31 cellular contexts compared by ENCODE assay signal in genomic region chr2:120439067-120439368, GRCh38.
"Had no signal": no experiment of that assay in that cellular context is flagged by ENCODE, and none has a peak within 500 bp of the region (broad histone marks: within the 10 kb centered on the region; RNA-seq: fewer than 3 reads in every experiment).

No MANE protein-coding gene starts in this region.

- H3K27me3 ChIP-seq: ovary, right atrium auricular region, testis, thyroid gland had no signal

- DNase-seq: hypothalamus; immature natural killer cell; kidney; left colon; left lung; lower lobe of right lung; mammary epithelial cell; mesenchymal stem cell; mucosa of descending colon; naive thymus-derived CD4-positive, alpha-beta T cell; occipital lobe; ovary; stimulated activated CD4-positive, alpha-beta T cell treated with anti-CD3 and anti-CD28 coated beads, Interleukin-12 subunit alpha, Interleukin-12 subunit beta, amount 100 ng/mL, for 4 hours; stimulated activated CD4-positive, alpha-beta T cell treated with anti-CD3 and anti-CD28 coated beads, Interleukin-15, amount 100 ng/mL, for 24 hours; stimulated activated CD4-positive, alpha-beta T cell treated with anti-CD3 and anti-CD28 coated beads, Interleukin-2, amount 100 ng/mL, for 24 hours; stimulated activated CD4-positive, alpha-beta T cell treated with anti-CD3 and anti-CD28 coated beads, Interleukin-4, amount 100 ng/mL, for 1 hour; stimulated activated naive B cell treated with anti-CD40 and anti-IgM and Interleukin-4, amounts not matched to agents 10 μg/mL and 1 μg/mL and 100 μg/mL, for 72 hours; stimulated activated naive CD8-positive, alpha-beta T cell treated with anti-CD3 and anti-CD28 coated beads, Interleukin-15, Interleukin-2, amounts not matched to agents 100 U/mL and 50 U/mL, for 24 hours; stomach; testis; thyroid gland; transverse colon had no signal

- H3K27ac Mint-ChIP-seq: immature natural killer cell; mesothelial cell of epicardium; naive thymus-derived CD4-positive, alpha-beta T cell; natural killer cell treated with Interleukin-12 subunit alpha and Interleukin-12 subunit beta and Interleukin-15 and Interleukin-18, amount 100 ng/mL, for 72 hours; progenitor cell of endocrine pancreas; stimulated activated naive B cell treated with anti-CD40 and anti-IgM and Interleukin-4, amounts not matched to agents 10 μg/mL and 1 μg/mL and 100 μg/mL, for 72 hours had no signal

- H3K9me3 Mint-ChIP-seq: immature natural killer cell; mesothelial cell of epicardium; naive thymus-derived CD4-positive, alpha-beta T cell; natural killer cell treated with Interleukin-12 subunit alpha and Interleukin-12 subunit beta and Interleukin-15 and Interleukin-18, amount 100 ng/mL, for 72 hours; stimulated activated naive B cell treated with anti-CD40 and anti-IgM and Interleukin-4, amounts not matched to agents 10 μg/mL and 1 μg/mL and 100 μg/mL, for 72 hours had no signal

- H3K9me3 ChIP-seq: left lung, lower lobe of right lung, mucosa of descending colon, neutrophil, ovary, right atrium auricular region, stomach, testis, thyroid gland, transverse colon, upper lobe of left lung had no signal

- H3K36me3 Mint-ChIP-seq: immature natural killer cell; mesothelial cell of epicardium; naive thymus-derived CD4-positive, alpha-beta T cell; natural killer cell treated with Interleukin-12 subunit alpha and Interleukin-12 subunit beta and Interleukin-15 and Interleukin-18, amount 100 ng/mL, for 72 hours had no signal

- H3K4me3 Mint-ChIP-seq: immature natural killer cell; mesothelial cell of epicardium; naive thymus-derived CD4-positive, alpha-beta T cell; natural killer cell treated with Interleukin-12 subunit alpha and Interleukin-12 subunit beta and Interleukin-15 and Interleukin-18, amount 100 ng/mL, for 72 hours; stimulated activated naive B cell treated with anti-CD40 and anti-IgM and Interleukin-4, amounts not matched to agents 10 μg/mL and 1 μg/mL and 100 μg/mL, for 72 hours had no signal

- ATAC-seq: left colon; left lung; lower lobe of right lung; mucosa of descending colon; naive thymus-derived CD4-positive, alpha-beta T cell; natural killer cell treated with Interleukin-12 subunit alpha and Interleukin-12 subunit beta and Interleukin-15 and Interleukin-18, amount 100 ng/mL, for 72 hours; sciatic nerve; stimulated activated naive B cell treated with anti-CD40 and anti-IgM and Interleukin-4, amounts not matched to agents 10 μg/mL and 1 μg/mL and 100 μg/mL, for 72 hours; stimulated activated naive CD8-positive, alpha-beta T cell treated with anti-CD3 and anti-CD28 coated beads, Interleukin-15, Interleukin-2, amounts not matched to agents 100 U/mL and 50 U/mL, for 24 hours had no signal

- H3K36me3 ChIP-seq: left lung, lower lobe of right lung, neutrophil, ovary, right atrium auricular region, stomach, thyroid gland, transverse colon, upper lobe of left lung had no signal

- H3K4me3 ChIP-seq: left lung, lower lobe of right lung, mucosa of descending colon, ovary, right atrium auricular region, skin epidermis, stomach, testis, thyroid gland, transverse colon, upper lobe of left lung had no signal

- H3K27ac ChIP-seq: left lung, lower lobe of right lung, neutrophil, ovary, right atrium auricular region, skin epidermis, stomach, testis, thyroid gland, transverse colon, upper lobe of left lung had no signal

- FAIRE-seq: islet of Langerhans, kidney had no signal
